In genomic region chr1:198934901-198935301, GRCh38 we compare ENCODE assay signal across 8 cellular contexts.
DNase-seq lines count a peak whose midpoint lies in the region; ATAC-seq and TF ChIP-seq lines count a peak whose summit lies in the region.

No MANE protein-coding gene starts in this region.

- H3K4me3 Mint-ChIP-seq in T-cell = no peak overlapping the region

- no peaks in the 10 kb centered on the region for H3K27me3 Mint-ChIP-seq in T-cell

- H3K4me3 ChIP-seq in cardiac muscle cell (peak overlapping the region; percentile 23), cardiac fibroblast (replicated peaks in 1 of 2; ENCODE audit: low read depth in 2 of 2, low read length in 2 of 2) (peak overlapping the region; percentile 65), neural cell (ENCODE audit: low read length) (peak overlapping the region; percentile 72)

- peaks cover 12% of the 10 kb centered on the region for H3K4me1 ChIP-seq in cardiac muscle cell (ENCODE audit: low read depth)

- H3K4me1 Mint-ChIP-seq in T-cell = peaks cover 34 to 44% (median 38%) of the 10 kb centered on the region in 3 donors

- intact Hi-C loops in left ventricle myocardium superior (cut with micrococcal nuclease) = no loop called here

- TF ChIP-seq CTCF in cardiac muscle cell (IDR thresholded peaks at IDR 0.05; ENCODE audit: low read depth, low read length) (no peak), cardiac fibroblast (IDR thresholded peaks at IDR 0.05; ENCODE audit: low read depth, low read length) (no peak), neural cell (IDR thresholded peaks at IDR 0.05; ENCODE audit: poor library complexity, severe bottlenecking) (no peak)

- no peaks in the 10 kb centered on the region for H3K36me3 Mint-ChIP-seq in T-cell

- H3K36me3 ChIP-seq in cardiac muscle cell (no peaks in the 10 kb centered on the region), neural cell (ENCODE audit: insufficient read depth, low read length) (no peaks in the 10 kb centered on the region)

- H4K20me1 ChIP-seq in neural cell (ENCODE audit: insufficient read depth) = no peaks in the 10 kb centered on the region

- ATAC-seq in left ventricle myocardium superior = no peak
- ATAC-seq in HG03571 (IDR thresholded peaks at IDR 0.05; ENCODE audit: unreplicated experiment) = peak; percentile 17
- peak; percentile 35 to 52 (median 44) for ATAC-seq in T-cell (replicated peaks in 1 of 4)
- no peak for ATAC-seq in GM19467 (IDR thresholded peaks at IDR 0.05; ENCODE audit: unreplicated experiment)

- peak overlapping the region; percentile 70 for H3K9ac ChIP-seq in neural cell (ENCODE audit: low read length)

- TF ChIP-seq EP300 in neural cell (conservative IDR thresholded peaks at IDR 0.05; ENCODE audit: poor library complexity, severe bottlenecking) = no peak

- peak in 1 of 2 donors; percentile 46 for DNase-seq in cardiac muscle cell (ENCODE audit: low read depth in 1 of 2, low spot score in 1 of 2)
- DNase-seq in left ventricle myocardium superior = no peak
- peak in 33 of 34 experiments; percentile 35 to 76 (median 59) for DNase-seq in T-cell
- DNase-seq in cardiac fibroblast (ENCODE audit: low read depth in 2 of 2) = peak; percentile 33 to 64
- DNase-seq in NCI-H1930 (lab: John Stamatoyannopoulos, UW) = no peak

- TF ChIP-seq RAD21 in neural cell (conservative IDR thresholded peaks at IDR 0.05) = no peak

- peak overlapping the region; percentile 81 for H3K4me2 ChIP-seq in neural cell (ENCODE audit: low read length)

- no peaks in the 10 kb centered on the region for H3K9me2 ChIP-seq in neural cell (ENCODE audit: insufficient read depth, low read length)

- CTCF ChIA-PET in T-cell (lab: Charles Lee) = interaction anchor here in 1 of 2 donors (1.0 kb wide), 1 partner anchor 309 kb away, joined by 3 read pairs; no protein-coding TSS in a partner anchor

- POLR2A ChIA-PET in T-cell (lab: Charles Lee) = interaction anchor here in 1 of 2 donors (0.6 kb wide), 2 partner anchors 15 to 732 kb away, joined by 3 read pairs; no protein-coding TSS in a partner anchor

- H3K27ac ChIP-seq in cardiac muscle cell = no peak overlapping the region
- peak overlapping the region; percentile 80 for H3K27ac ChIP-seq in neural cell (ENCODE audit: low read length)

- no peaks in the 10 kb centered on the region for H3K9me3 Mint-ChIP-seq in T-cell

- H2AFZ ChIP-seq in neural cell (ENCODE audit: low read depth, low read length) = peak overlapping the region; percentile 46

- peaks cover 66% of the 10 kb centered on the region for H3K79me2 ChIP-seq in neural cell (replicated peaks; ENCODE audit: insufficient read depth, low read length)

- no peaks in the 10 kb centered on the region for H3K9me3 ChIP-seq in cardiac muscle cell (ENCODE audit: low read depth)
- H3K9me3 ChIP-seq in neural cell (ENCODE audit: low read length) = no peaks in the 10 kb centered on the region

- H3K27me3 ChIP-seq in cardiac muscle cell (no peaks in the 10 kb centered on the region), neural cell (ENCODE audit: insufficient read depth, low read depth, low read length) (no peaks in the 10 kb centered on the region)

- no peak overlapping the region for H3K27ac Mint-ChIP-seq in T-cell

- H3F3A ChIP-seq in neural cell (ENCODE audit: insufficient read depth, low read length, poor library complexity, severe bottlenecking) = no peaks in the 10 kb centered on the region

TF ChIP-seq in neural cell, 6 proteins besides CTCF, POLR2A, EP300 and RAD21:
- TF ChIP-seq POLR2AphosphoS5 (IDR thresholded peaks at IDR 0.05) (no peak), EZH2 (IDR thresholded peaks at IDR 0.05; ENCODE audit: borderline replicate concordance, insufficient read depth, low read length, poor library complexity, severe bottlenecking) (no peak), MXI1 (conservative IDR thresholded peaks at IDR 0.05; ENCODE audit: poor library complexity, severe bottlenecking) (no peak)

Comparison
In these comparisons a context has a peak if more than half of its experiments do, and no peak if none do; other contexts are left out.
1. DNase-seq: peak in T-cell (33 of 34) and cardiac fibroblast (2 of 2); none in left ventricle myocardium superior (single experiment) and NCI-H1930 (0 of 2).
2. ATAC-seq: peak in HG03571 (single experiment) and T-cell (4 of 4); none in left ventricle myocardium superior (single experiment) and GM19467 (single experiment).
3. Peak in every context shown above with its lines, with median percentiles within 50 percentile points of each other: H3K4me3 ChIP-seq.